ENCODE assay signal across 9 cellular contexts in the genomic region with DNA sequence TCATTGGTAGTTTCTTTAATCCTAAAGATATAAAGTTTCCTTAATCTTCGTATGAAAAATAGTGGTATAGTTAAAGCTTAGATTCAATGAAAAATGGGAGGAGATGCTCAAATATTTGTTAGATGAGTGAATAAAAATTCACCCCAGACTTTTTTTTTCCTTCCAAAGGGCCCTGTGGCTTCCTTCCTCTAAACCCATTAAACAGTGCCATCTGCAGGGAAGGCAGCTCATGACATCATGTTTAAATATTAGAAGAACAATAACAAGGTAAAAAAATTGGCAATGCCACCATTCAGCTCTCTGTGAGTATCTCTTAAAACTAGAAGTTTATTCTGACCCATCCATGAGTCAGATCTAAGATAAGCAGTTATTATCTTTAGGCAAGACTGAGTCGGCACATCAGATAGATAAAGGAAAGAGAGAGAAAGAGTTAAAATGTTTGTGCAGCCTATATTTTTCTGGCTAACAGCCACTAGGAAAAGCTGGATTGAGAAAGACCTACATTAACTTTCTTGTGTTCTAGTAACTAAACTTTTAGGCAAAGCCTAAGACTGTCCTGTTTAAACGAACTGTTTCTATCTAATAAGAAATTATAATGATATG. TPM values are rescaled to one million over a fixed set of nuclear protein-coding genes. Genes with fewer than 3 reads are reported as not detected.
DNase-seq lines count a peak whose midpoint lies in the region; ATAC-seq and TF ChIP-seq lines count a peak whose summit lies in the region.
"Had no signal": no experiment of that assay in that cellular context is flagged by ENCODE, and none has a peak within 500 bp of the region (broad histone marks: within the 10 kb centered on the region; RNA-seq: fewer than 3 reads in every experiment).

No MANE protein-coding gene starts in this region.

- peaks cover 0 to 17% (median 8%) of the 10 kb centered on the region in 5 donors for H3K36me3 Mint-ChIP-seq in naive thymus-derived CD4-positive, alpha-beta T cell

- H3K4me1 Mint-ChIP-seq in stimulated activated naive CD8-positive, alpha-beta T cell treated with anti-CD3 and anti-CD28 coated beads, Interleukin-15, amount 100 ng/mL, for 72 hours = no peaks in the 10 kb centered on the region
- peaks cover 0 to 2% (median 0%) of the 10 kb centered on the region in 7 donors for H3K4me1 Mint-ChIP-seq in naive thymus-derived CD4-positive, alpha-beta T cell

- H3K27me3 Mint-ChIP-seq in stimulated activated naive CD8-positive, alpha-beta T cell treated with anti-CD3 and anti-CD28 coated beads, Interleukin-15, amount 100 ng/mL, for 72 hours = no peaks in the 10 kb centered on the region
- H3K27me3 Mint-ChIP-seq in naive thymus-derived CD4-positive, alpha-beta T cell = peaks cover 0 to 15% (median 5%) of the 10 kb centered on the region in 5 donors

- POLR2A ChIA-PET in naive thymus-derived CD4-positive, alpha-beta T cell (lab: Charles Lee) = no interaction called here

- no peaks in the 10 kb centered on the region for H3K4me1 ChIP-seq in body of pancreas
- H3K4me1 ChIP-seq in naive thymus-derived CD4-positive, alpha-beta T cell (ENCODE audit: control insufficient read depth in 2 of 2, insufficient read depth in 2 of 2, low read length in 2 of 2) = no peaks in the 10 kb centered on the region

- peaks cover 22 to 41% of the 10 kb centered on the region in 2 donors for H3K9me3 Mint-ChIP-seq in stimulated activated naive CD8-positive, alpha-beta T cell treated with anti-CD3 and anti-CD28 coated beads, Interleukin-15, amount 100 ng/mL, for 72 hours
- H3K9me3 Mint-ChIP-seq in naive thymus-derived CD4-positive, alpha-beta T cell = peaks cover 20 to 79% (median 29%) of the 10 kb centered on the region in 11 donors

- peak; percentile 17 to 72 (median 59) for TF ChIP-seq CTCF in body of pancreas (IDR thresholded peaks at IDR 0.05)

- no peak overlapping the region for H3K4me3 Mint-ChIP-seq in stimulated activated naive CD8-positive, alpha-beta T cell treated with anti-CD3 and anti-CD28 coated beads, Interleukin-15, amount 100 ng/mL, for 72 hours
- no peak overlapping the region for H3K4me3 Mint-ChIP-seq in naive thymus-derived CD4-positive, alpha-beta T cell

- intact Hi-C loops in body of pancreas (cut with DNase I) = loop anchor here (10.0 kb wide), 1 partner anchor 94 kb away; no protein-coding TSS in a partner anchor
- intact Hi-C loops in naive thymus-derived CD4-positive, alpha-beta T cell (cut with micrococcal nuclease) = loop anchor here (1.0 to 2.0 kb wide), 2 partner anchors 96 to 164 kb away; a partner anchor contains a TSS

- ATAC-seq in stimulated activated naive CD8-positive, alpha-beta T cell treated with anti-CD3 and anti-CD28 coated beads, Interleukin-15, Interleukin-2, amounts not matched to agents 100 U/mL and 50 U/mL, for 24 hours = no peak
- no peak for ATAC-seq in stimulated activated naive CD8-positive, alpha-beta T cell treated with anti-CD3 and anti-CD28 coated beads, Interleukin-15, amount 100 ng/mL, for 72 hours
- ATAC-seq in body of pancreas (peak; percentile 52), GM18505 (IDR thresholded peaks at IDR 0.05; ENCODE audit: unreplicated experiment) (no peak), GM21825 (IDR thresholded peaks at IDR 0.05; ENCODE audit: unreplicated experiment) (no peak)
- no peak for ATAC-seq in naive thymus-derived CD4-positive, alpha-beta T cell

- TF ChIP-seq POLR2A in body of pancreas (IDR thresholded peaks at IDR 0.05) = no peak
- TF ChIP-seq POLR2A in GM18505 (IDR thresholded peaks at IDR 0.05; ENCODE audit: borderline replicate concordance, extremely low read depth, insufficient read depth, insufficient read length) = no peak

- H3K27ac Mint-ChIP-seq in stimulated activated naive CD8-positive, alpha-beta T cell treated with anti-CD3 and anti-CD28 coated beads, Interleukin-15, amount 100 ng/mL, for 72 hours = no peak overlapping the region
- H3K27ac Mint-ChIP-seq in naive thymus-derived CD4-positive, alpha-beta T cell = no peak overlapping the region

- H3K27me3 ChIP-seq in body of pancreas = no peaks in the 10 kb centered on the region
- no peaks in the 10 kb centered on the region for H3K27me3 ChIP-seq in naive thymus-derived CD4-positive, alpha-beta T cell (ENCODE audit: control insufficient read depth in 2 of 2, insufficient read depth in 2 of 2, low read length in 2 of 2)

- H3K9me3 ChIP-seq in body of pancreas = peaks cover 0 to 12% (median 0%) of the 10 kb centered on the region in 3 donors
- H3K9me3 ChIP-seq in naive thymus-derived CD4-positive, alpha-beta T cell (ENCODE audit: control insufficient read depth in 2 of 3, low read length in 3 of 3) = peaks cover 0 to 21% (median 5%) of the 10 kb centered on the region in 3 experiments

- 32 to 36% methylated on average over 3 of the region's 3 CpGs for WGBS in body of pancreas, 2 donors

- peak; percentile 21 for DNase-seq in stimulated activated naive CD8-positive, alpha-beta T cell treated with anti-CD3 and anti-CD28 coated beads, Interleukin-15, Interleukin-2, amounts not matched to agents 100 U/mL and 50 U/mL, for 24 hours
- DNase-seq in stimulated activated naive CD8-positive, alpha-beta T cell treated with anti-CD3 and anti-CD28 coated beads, Interleukin-15, amount 100 ng/mL, for 72 hours = no peak
- DNase-seq in NCI-H1694 (lab: John Stamatoyannopoulos, UW) (peak; percentile 12), body of pancreas (peak; percentile 31 to 66 (median 60)), myocyte (ENCODE audit: low read depth) (peak; percentile 62)
- DNase-seq in naive thymus-derived CD4-positive, alpha-beta T cell = no peak

- no peak overlapping the region for H3K4me3 ChIP-seq in body of pancreas
- H3K4me3 ChIP-seq in naive thymus-derived CD4-positive, alpha-beta T cell (ENCODE audit: low read length) = no peak overlapping the region

- CTCF ChIA-PET in naive thymus-derived CD4-positive, alpha-beta T cell (lab: Charles Lee) = interaction anchor here (0.5 to 0.6 kb wide), 3 partner anchors 12 to 166 kb away, joined by 3 to 5 read pairs (median 3); no protein-coding TSS in a partner anchor

- H3K27ac ChIP-seq in body of pancreas = no peak overlapping the region
- H3K27ac ChIP-seq in naive thymus-derived CD4-positive, alpha-beta T cell (ENCODE audit: low read depth, low read length) = no peak overlapping the region

- H3K36me3 ChIP-seq in body of pancreas (replicated peaks in 1 of 2; ENCODE audit: insufficient read depth in 1 of 2, low read depth in 2 of 2) = no peaks in the 10 kb centered on the region
- H3K36me3 ChIP-seq in naive thymus-derived CD4-positive, alpha-beta T cell (ENCODE audit: control insufficient read depth in 2 of 3, insufficient read depth in 3 of 3, low read length in 3 of 3) = no peaks in the 10 kb centered on the region

RNA-seq across cellular contexts. Expression of a gene that starts 19.1 kb away (rescaled TPM):
- not detected for total RNA-seq in body of pancreas
- total RNA-seq in myocyte = not detected in 2 replicates
- not detected for polyA plus RNA-seq in myocyte (2012)
- total RNA-seq in naive thymus-derived CD4-positive, alpha-beta T cell = not detected
- polyA plus RNA-seq in naive thymus-derived CD4-positive, alpha-beta T cell = not detected
- total RNA-seq: subcutaneous adipose tissue had no signal

RNA-seq across cellular contexts. Expression of a gene that starts 40.5 kb away (rescaled TPM):
- total RNA-seq in body of pancreas (not detected), myocyte (not detected in 2 replicates)
- not detected for polyA plus RNA-seq in myocyte (2012)
- total RNA-seq in naive thymus-derived CD4-positive, alpha-beta T cell = not detected
- not detected for polyA plus RNA-seq in naive thymus-derived CD4-positive, alpha-beta T cell
- total RNA-seq: subcutaneous adipose tissue had no signal

RNA-seq across cellular contexts. Expression of a gene that starts 44.7 kb away (rescaled TPM):
- total RNA-seq in body of pancreas (not detected), myocyte (not detected in 2 replicates)
- polyA plus RNA-seq in myocyte (2012) = not detected
- not detected for total RNA-seq in naive thymus-derived CD4-positive, alpha-beta T cell
- not detected for polyA plus RNA-seq in naive thymus-derived CD4-positive, alpha-beta T cell
- total RNA-seq: subcutaneous adipose tissue had no signal

RNA-seq across cellular contexts. Expression of a gene that starts 52.8 kb away (rescaled TPM):
- total RNA-seq in body of pancreas (1 to 10 TPM in 1 of 2 donors, not detected in 1; 1.3 TPM), myocyte (not detected in 2 replicates)
- not detected for polyA plus RNA-seq in myocyte (2012)
- 1 to 10 TPM in 2 of 5 experiments, not detected in 3; 3.4 to 3.8 TPM for total RNA-seq in naive thymus-derived CD4-positive, alpha-beta T cell
- not detected for polyA plus RNA-seq in naive thymus-derived CD4-positive, alpha-beta T cell

Comparison
In these comparisons a context has a peak if more than half of its experiments do, and no peak if none do; other contexts are left out.
1. DNase-seq: peak in stimulated activated naive CD8-positive, alpha-beta T cell treated with anti-CD3 and anti-CD28 coated beads, Interleukin-15, Interleukin-2, amounts not matched to agents 100 U/mL and 50 U/mL, for 24 hours (single experiment), NCI-H1694 (single experiment), body of pancreas (4 of 4) and myocyte (single experiment); none in stimulated activated naive CD8-positive, alpha-beta T cell treated with anti-CD3 and anti-CD28 coated beads, Interleukin-15, amount 100 ng/mL, for 72 hours (0 of 2) and naive thymus-derived CD4-positive, alpha-beta T cell (0 of 9).